21 cellular contexts compared by ENCODE assay signal in genomic region chr17:10297691-10298090, GRCh38.
DNase-seq lines count a peak whose midpoint lies in the region; ATAC-seq, FAIRE-seq and TF ChIP-seq lines count a peak whose summit lies in the region.
"Had no signal": no experiment of that assay in that cellular context is flagged by ENCODE, and none has a peak within 500 bp of the region (broad histone marks: within the 10 kb centered on the region; RNA-seq: fewer than 3 reads in every experiment).

No MANE protein-coding gene starts in this region.

- no peaks in the 10 kb centered on the region for H3K36me3 ChIP-seq in HEK293 (ENCODE audit: control insufficient read depth in 2 of 2, insufficient read depth in 1 of 2, low read length in 2 of 2)
- H3K36me3 ChIP-seq: BLaER1 treated with 17β-estradiol and CSF1 and Interleukin-3, amounts not matched to agents 10 nM and 100 nM had no signal

- CTCF ChIA-PET in HEK293 (lab: Yijun Ruan, JAX) = interaction anchor here (0.9 to 11.6 kb wide), 5 partner anchors 18 to 318 kb away, joined by 4 to 326 read pairs (median 15); no protein-coding TSS in a partner anchor

- H3K27me3 Mint-ChIP-seq in osteocyte (ENCODE audit: unreplicated experiment) = no peaks in the 10 kb centered on the region

- H3K4me3 Mint-ChIP-seq in osteocyte (ENCODE audit: unreplicated experiment) = no peak overlapping the region
- H3K4me3 Mint-ChIP-seq: CD4-positive, alpha-beta T cell; CD8-positive, alpha-beta T cell had no signal

- H3K27ac ChIP-seq in HEK293 (ENCODE audit: extremely low read depth, low read depth, low read length) = no peak overlapping the region
- H3K27ac ChIP-seq: BLaER1 treated with 17β-estradiol and CSF1 and Interleukin-3, amounts not matched to agents 10 nM and 100 nM; C4-2B had no signal

- ATAC-seq in GM18870 (IDR thresholded peaks at IDR 0.05; ENCODE audit: unreplicated experiment) (no peak), HG03097 (IDR thresholded peaks at IDR 0.05; ENCODE audit: low FRiP score, unreplicated experiment) (no peak)
- ATAC-seq: CD8-positive, alpha-beta T cell had no signal

- POLR2A ChIA-PET in HEK293 (lab: Yijun Ruan, JAX) = interaction anchor here (0.6 kb wide), 1 partner anchor 398 kb away, joined by 4 read pairs; no protein-coding TSS in a partner anchor

- H3K4me1 ChIP-seq in HEK293 (ENCODE audit: control insufficient read depth, insufficient read depth, low read length) = no peaks in the 10 kb centered on the region
- H3K4me1 ChIP-seq: Caco-2 had no signal

- peaks cover 7% of the 10 kb centered on the region for H3K9me3 Mint-ChIP-seq in osteocyte (ENCODE audit: unreplicated experiment)
- H3K9me3 Mint-ChIP-seq: CD4-positive, alpha-beta T cell; CD8-positive, alpha-beta T cell had no signal

- TF ChIP-seq CTCF in HEK293 (tag by site-specific recombination; IDR thresholded peaks at IDR 0.05) (no peak), osteocyte (IDR thresholded peaks at IDR 0.05) (no peak)

- H3K4me1 Mint-ChIP-seq in osteocyte (ENCODE audit: unreplicated experiment) = no peaks in the 10 kb centered on the region

- DNase-seq in GM12891 (ENCODE audit: insufficient read length, low spot score) (no peak), osteocyte (ENCODE audit: extremely low spot score, unreplicated experiment) (peak; percentile 6)
- DNase-seq: 8988T; ACHN; Caco-2; Calu3; CD4-positive, alpha-beta T cell; CD8-positive, alpha-beta T cell; DMS79 treated with DMSO at 0.1 percent for 48 hours; GF-D8 had no signal

- peak; percentile 26 for FAIRE-seq in GM12891 (lab: Jason Lieb, UNC)
- FAIRE-seq: A204.1, D721Med, G401.6, GM12892, GM18507, GM19239 had no signal

- no peak for TF ChIP-seq POLR2A in GM12891 (IDR thresholded peaks at IDR 0.05; ENCODE audit: low read depth, low read length)

- H3K36me3 Mint-ChIP-seq in osteocyte (ENCODE audit: unreplicated experiment) = no peaks in the 10 kb centered on the region
- H3K36me3 Mint-ChIP-seq: CD8-positive, alpha-beta T cell had no signal

- H3K27ac Mint-ChIP-seq in osteocyte (ENCODE audit: unreplicated experiment) = no peak overlapping the region
- H3K27ac Mint-ChIP-seq: CD4-positive, alpha-beta T cell; CD8-positive, alpha-beta T cell had no signal

- H3K9me3 ChIP-seq in HEK293 (ENCODE audit: control insufficient read depth, insufficient read depth, low read depth, low read length) = no peaks in the 10 kb centered on the region
- H3K9me3 ChIP-seq: BLaER1 treated with 17β-estradiol and CSF1 and Interleukin-3, amounts not matched to agents 10 nM and 100 nM; Caco-2 had no signal

- no peak overlapping the region for H3K4me3 ChIP-seq in HEK293 (ENCODE audit: low read depth, low read length)
- H3K4me3 ChIP-seq: BLaER1 treated with 17β-estradiol and CSF1 and Interleukin-3, amounts not matched to agents 10 nM and 100 nM had no signal

TF ChIP-seq in GM12891, 5 proteins besides CTCF, POLR2A, EP300 and RAD21:
- TF ChIP-seq POLR2AphosphoS5 (IDR thresholded peaks at IDR 0.05; ENCODE audit: low read depth, low read length) (no peak), PAX5 (IDR thresholded peaks at IDR 0.05; ENCODE audit: insufficient read depth, low read length, severe bottlenecking) (no peak), TAF1 (IDR thresholded peaks at IDR 0.05; ENCODE audit: low read depth, low read length) (no peak), POU2F2 (IDR thresholded peaks at IDR 0.05; ENCODE audit: low read depth, low read length) (no peak), SPI1 (IDR thresholded peaks at IDR 0.05; ENCODE audit: low read depth, low read length) (no peak)

TF ChIP-seq in HEK293, 187 proteins besides CTCF, POLR2A, EP300 and RAD21:
- TF ChIP-seq ZNF501 (tag by site-specific recombination; IDR thresholded peaks at IDR 0.05) = no peak
- TF ChIP-seq ZNF791 (tag by site-specific recombination; IDR thresholded peaks at IDR 0.05) = no peak
- TF ChIP-seq ZNF571 (tag by site-specific recombination; IDR thresholded peaks at IDR 0.05) = no peak
- TF ChIP-seq YY2 (tag by site-specific recombination; IDR thresholded peaks at IDR 0.05) = no peak
- no peak for TF ChIP-seq ZNF155 (tag by site-specific recombination; IDR thresholded peaks at IDR 0.05)
- TF ChIP-seq, protein P1, sequence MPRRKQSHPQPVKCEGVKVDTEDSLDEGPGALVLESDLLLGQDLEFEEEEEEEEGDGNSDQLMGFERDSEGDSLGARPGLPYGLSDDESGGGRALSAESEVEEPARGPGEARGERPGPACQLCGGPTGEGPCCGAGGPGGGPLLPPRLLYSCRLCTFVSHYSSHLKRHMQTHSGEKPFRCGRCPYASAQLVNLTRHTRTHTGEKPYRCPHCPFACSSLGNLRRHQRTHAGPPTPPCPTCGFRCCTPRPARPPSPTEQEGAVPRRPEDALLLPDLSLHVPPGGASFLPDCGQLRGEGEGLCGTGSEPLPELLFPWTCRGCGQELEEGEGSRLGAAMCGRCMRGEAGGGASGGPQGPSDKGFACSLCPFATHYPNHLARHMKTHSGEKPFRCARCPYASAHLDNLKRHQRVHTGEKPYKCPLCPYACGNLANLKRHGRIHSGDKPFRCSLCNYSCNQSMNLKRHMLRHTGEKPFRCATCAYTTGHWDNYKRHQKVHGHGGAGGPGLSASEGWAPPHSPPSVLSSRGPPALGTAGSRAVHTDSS (tag by site-specific recombination; IDR thresholded peaks at IDR 0.05) = peak; percentile 96
- TF ChIP-seq ZNF560 (tag by site-specific recombination; IDR thresholded peaks at IDR 0.05; ENCODE audit: borderline replicate concordance) = no peak
- TF ChIP-seq, protein P2, sequence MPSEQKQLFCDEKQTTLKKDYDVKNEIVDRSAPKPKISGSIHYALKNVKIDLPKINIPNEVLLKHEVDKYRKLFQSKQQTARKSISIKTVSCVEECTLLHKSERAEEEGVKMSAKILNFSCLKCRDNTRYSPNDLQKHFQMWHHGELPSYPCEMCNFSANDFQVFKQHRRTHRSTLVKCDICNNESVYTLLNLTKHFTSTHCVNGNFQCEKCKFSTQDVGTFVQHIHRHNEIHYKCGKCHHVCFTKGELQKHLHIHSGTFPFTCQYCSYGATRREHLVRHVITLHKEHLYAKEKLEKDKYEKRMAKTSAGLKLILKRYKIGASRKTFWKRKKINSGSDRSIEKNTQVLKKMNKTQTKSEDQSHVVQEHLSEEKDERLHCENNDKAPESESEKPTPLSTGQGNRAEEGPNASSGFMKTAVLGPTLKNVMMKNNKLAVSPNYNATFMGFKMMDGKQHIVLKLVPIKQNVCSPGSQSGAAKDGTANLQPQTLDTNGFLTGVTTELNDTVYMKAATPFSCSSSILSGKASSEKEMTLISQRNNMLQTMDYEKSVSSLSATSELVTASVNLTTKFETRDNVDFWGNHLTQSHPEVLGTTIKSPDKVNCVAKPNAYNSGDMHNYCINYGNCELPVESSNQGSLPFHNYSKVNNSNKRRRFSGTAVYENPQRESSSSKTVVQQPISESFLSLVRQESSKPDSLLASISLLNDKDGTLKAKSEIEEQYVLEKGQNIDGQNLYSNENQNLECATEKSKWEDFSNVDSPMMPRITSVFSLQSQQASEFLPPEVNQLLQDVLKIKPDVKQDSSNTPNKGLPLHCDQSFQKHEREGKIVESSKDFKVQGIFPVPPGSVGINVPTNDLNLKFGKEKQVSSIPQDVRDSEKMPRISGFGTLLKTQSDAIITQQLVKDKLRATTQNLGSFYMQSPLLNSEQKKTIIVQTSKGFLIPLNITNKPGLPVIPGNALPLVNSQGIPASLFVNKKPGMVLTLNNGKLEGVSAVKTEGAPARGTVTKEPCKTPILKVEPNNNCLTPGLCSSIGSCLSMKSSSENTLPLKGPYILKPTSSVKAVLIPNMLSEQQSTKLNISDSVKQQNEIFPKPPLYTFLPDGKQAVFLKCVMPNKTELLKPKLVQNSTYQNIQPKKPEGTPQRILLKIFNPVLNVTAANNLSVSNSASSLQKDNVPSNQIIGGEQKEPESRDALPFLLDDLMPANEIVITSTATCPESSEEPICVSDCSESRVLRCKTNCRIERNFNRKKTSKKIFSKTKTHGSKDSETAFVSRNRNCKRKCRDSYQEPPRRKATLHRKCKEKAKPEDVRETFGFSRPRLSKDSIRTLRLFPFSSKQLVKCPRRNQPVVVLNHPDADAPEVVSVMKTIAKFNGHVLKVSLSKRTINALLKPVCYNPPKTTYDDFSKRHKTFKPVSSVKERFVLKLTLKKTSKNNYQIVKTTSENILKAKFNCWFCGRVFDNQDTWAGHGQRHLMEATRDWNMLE (tag by site-specific recombination; conservative IDR thresholded peaks at IDR 0.05; ENCODE audit: low read depth) = no peak
- TF ChIP-seq ZNF292 (tag by site-specific recombination; IDR thresholded peaks at IDR 0.05; ENCODE audit: borderline replicate concordance, low read depth) = no peak
TF ChIP-seq in HEK293: peak in this region for 1.
